Comparison of ENCODE assay signal across 11 cellular contexts in the genomic region with DNA sequence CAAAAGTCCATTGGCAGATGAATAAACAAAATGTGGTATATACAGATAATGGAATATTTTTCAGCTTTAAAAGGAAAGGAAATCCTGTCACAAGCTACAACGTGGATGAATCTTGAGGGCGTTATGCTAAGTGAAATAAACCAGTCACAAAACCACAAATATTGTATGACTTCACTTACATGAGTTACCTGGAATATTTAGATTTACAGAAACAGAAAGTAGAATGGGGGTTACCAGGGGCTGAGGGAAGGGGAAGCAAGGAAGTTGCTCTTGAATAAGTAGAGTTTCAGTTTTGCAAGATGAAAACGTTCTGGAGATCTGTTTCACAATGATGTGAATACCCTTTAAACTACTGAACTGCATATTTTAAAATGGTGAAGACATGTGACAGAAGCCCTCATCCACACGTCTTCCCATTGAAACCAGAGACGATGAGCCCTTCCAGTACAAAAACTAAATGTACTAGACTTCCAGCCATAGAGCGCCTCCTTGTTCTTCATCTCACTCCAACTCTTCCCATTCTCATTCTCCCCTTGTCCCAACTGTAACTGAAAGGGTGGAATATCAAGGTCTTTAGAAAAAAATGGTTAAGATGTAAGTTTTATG.
A peak's percentile ranks its signal among the peaks of the same experiment; 100 is the strongest.
DNase-seq lines count a peak whose midpoint lies in the region; ATAC-seq and TF ChIP-seq lines count a peak whose summit lies in the region.
"Had no signal": no experiment of that assay in that cellular context is flagged by ENCODE, and none has a peak within 500 bp of the region (broad histone marks: within the 10 kb centered on the region; RNA-seq: fewer than 3 reads in every experiment).

No MANE protein-coding gene starts in this region.

- DNase-seq in CD14-positive monocyte (ENCODE audit: low spot score) (no peak), body of pancreas (no peak), AG20443 (ENCODE audit: low spot score) (no peak), NCI-H146 (lab: John Stamatoyannopoulos, UW) (no peak), NCI-H1694 treated with DMSO at 0.1 percent for 48 hours (lab: John Stamatoyannopoulos, UW) (no peak)
- peak; percentile 34 for DNase-seq in activated T-helper 1 cell treated with anti-CD3 and anti-CD28 coated beads, Interleukin-12 subunit alpha, Interleukin-12 subunit beta, Interleukin-2, Interleukin-4 antibody, amounts not matched to agents 30 ng/mL and 10 ng/mL and 1 ng/mL, durations not matched to agents 14 hours and 24 hours and 36 hours (ENCODE audit: low spot score)
- DNase-seq: activated CD8-positive, alpha-beta memory T cell treated with anti-CD3 and anti-CD28 coated beads, Interleukin-2, amount 50 U/mL, for 4 hours; NCI-H510A treated with DMSO at 0.1 percent for 48 hours had no signal

- peaks cover 54% of the 10 kb centered on the region for H3K4me1 Mint-ChIP-seq in CD14-positive monocyte
- peaks cover 56% of the 10 kb centered on the region for H3K4me1 Mint-ChIP-seq in activated T-helper 1 cell treated with anti-CD3 and anti-CD28 coated beads, Interleukin-12 subunit alpha, Interleukin-12 subunit beta, Interleukin-2, Interleukin-4 antibody, amounts not matched to agents 30 ng/mL and 10 ng/mL and 1 ng/mL, durations not matched to agents 14 hours and 24 hours and 36 hours (ENCODE audit: low read depth)

- ATAC-seq in GM19324 (IDR thresholded peaks at IDR 0.05; ENCODE audit: low FRiP score, unreplicated experiment) (peak; percentile 54), HG03342 (IDR thresholded peaks at IDR 0.05; ENCODE audit: unreplicated experiment) (peak; percentile 62), body of pancreas (no peak)

- peaks cover 43 to 61% of the 10 kb centered on the region in 2 donors for H3K36me3 Mint-ChIP-seq in CD14-positive monocyte
- H3K36me3 Mint-ChIP-seq in activated T-helper 1 cell treated with anti-CD3 and anti-CD28 coated beads, Interleukin-12 subunit alpha, Interleukin-12 subunit beta, Interleukin-2, Interleukin-4 antibody, amounts not matched to agents 30 ng/mL and 10 ng/mL and 1 ng/mL, durations not matched to agents 14 hours and 24 hours and 36 hours (ENCODE audit: low read depth) = peaks cover 36% of the 10 kb centered on the region

- no peaks in the 10 kb centered on the region for H3K27me3 ChIP-seq in body of pancreas

- intact Hi-C loops in CD14-positive monocyte (cut with micrococcal nuclease) (loop anchor here in 1 of 2 donors (10.0 kb wide), 2 partner anchors 49 to 199 kb away; no protein-coding TSS in a partner anchor), body of pancreas (cut with DNase I) (no loop called here)
- intact Hi-C loops in activated T-helper 1 cell treated with anti-CD3 and anti-CD28 coated beads, Interleukin-12 subunit alpha, Interleukin-12 subunit beta, Interleukin-2, Interleukin-4 antibody, amounts not matched to agents 30 ng/mL and 10 ng/mL and 1 ng/mL, durations not matched to agents 14 hours and 24 hours and 36 hours (cut with micrococcal nuclease) = loop anchor here (1.0 to 5.0 kb wide), 4 partner anchors 63 to 269 kb away; a partner anchor contains a TSS

- TF ChIP-seq CTCF in CD14-positive monocyte (IDR thresholded peaks at IDR 0.05) = no peak
- no peak for TF ChIP-seq CTCF in body of pancreas (IDR thresholded peaks at IDR 0.05)

- peaks cover 0 to 3% (median 0%) of the 10 kb centered on the region in 7 donors for H3K9me3 Mint-ChIP-seq in CD14-positive monocyte
- no peaks in the 10 kb centered on the region for H3K9me3 Mint-ChIP-seq in activated T-helper 1 cell treated with anti-CD3 and anti-CD28 coated beads, Interleukin-12 subunit alpha, Interleukin-12 subunit beta, Interleukin-2, Interleukin-4 antibody, amounts not matched to agents 30 ng/mL and 10 ng/mL and 1 ng/mL, durations not matched to agents 14 hours and 24 hours and 36 hours

- H3K4me3 ChIP-seq in body of pancreas = no peak overlapping the region
- H3K4me3 ChIP-seq: lung had no signal

- H3K4me1 ChIP-seq in body of pancreas = no peaks in the 10 kb centered on the region

- no peaks in the 10 kb centered on the region for H3K9me3 ChIP-seq in body of pancreas

- peak overlapping the region; percentile 88 to 97 (median 94) for H3K27ac Mint-ChIP-seq in CD14-positive monocyte
- H3K27ac Mint-ChIP-seq in activated T-helper 1 cell treated with anti-CD3 and anti-CD28 coated beads, Interleukin-12 subunit alpha, Interleukin-12 subunit beta, Interleukin-2, Interleukin-4 antibody, amounts not matched to agents 30 ng/mL and 10 ng/mL and 1 ng/mL, durations not matched to agents 14 hours and 24 hours and 36 hours = peak overlapping the region; percentile 90

- H3K4me3 Mint-ChIP-seq in CD14-positive monocyte = peak overlapping the region; percentile 65 to 69
- peak overlapping the region; percentile 40 for H3K4me3 Mint-ChIP-seq in activated T-helper 1 cell treated with anti-CD3 and anti-CD28 coated beads, Interleukin-12 subunit alpha, Interleukin-12 subunit beta, Interleukin-2, Interleukin-4 antibody, amounts not matched to agents 30 ng/mL and 10 ng/mL and 1 ng/mL, durations not matched to agents 14 hours and 24 hours and 36 hours

- peaks cover 0 to 3% of the 10 kb centered on the region in 2 donors for H3K36me3 ChIP-seq in body of pancreas (replicated peaks in 1 of 2; ENCODE audit: insufficient read depth in 1 of 2, low read depth in 2 of 2)

- no peak for TF ChIP-seq POLR2A in body of pancreas (IDR thresholded peaks at IDR 0.05)

- H3K27me3 Mint-ChIP-seq in CD14-positive monocyte (ENCODE audit: low read depth in 3 of 3) = peaks cover 0 to 2% (median 2%) of the 10 kb centered on the region in 3 donors
- no peaks in the 10 kb centered on the region for H3K27me3 Mint-ChIP-seq in activated T-helper 1 cell treated with anti-CD3 and anti-CD28 coated beads, Interleukin-12 subunit alpha, Interleukin-12 subunit beta, Interleukin-2, Interleukin-4 antibody, amounts not matched to agents 30 ng/mL and 10 ng/mL and 1 ng/mL, durations not matched to agents 14 hours and 24 hours and 36 hours (ENCODE audit: insufficient read depth)

- WGBS in body of pancreas, 2 donors = 61 to 78% methylated on average over 6 of the region's 6 CpGs

- H3K27ac ChIP-seq in body of pancreas = no peak overlapping the region
